In genomic region chr1:179883739-179884138, GRCh38 we compare ENCODE assay signal across 8 cellular contexts. TPM values are rescaled to one million over a fixed set of nuclear protein-coding genes. Genes with fewer than 3 reads are reported as not detected.
DNase-seq lines count a peak whose midpoint lies in the region; ATAC-seq and TF ChIP-seq lines count a peak whose summit lies in the region.

No MANE protein-coding gene starts in this region.

- POLR2A ChIA-PET in Caco-2 (lab: Charles Lee) = interaction anchor here (1.8 kb wide), 1 partner anchor 71 kb away, joined by 5 read pairs; the partner anchor contains the start of gene CEP350

- H3K9me3 ChIP-seq in Caco-2 = no peaks in the 10 kb centered on the region
- no peaks in the 10 kb centered on the region for H3K9me3 ChIP-seq in muscle layer of colon (ENCODE audit: low read length)
- H3K9me3 ChIP-seq in subcutaneous abdominal adipose tissue (ENCODE audit: control insufficient read depth in 5 of 5, low read length in 5 of 5) = no peaks in the 10 kb centered on the region

- no peak for TF ChIP-seq POLR2A in GM18505 (IDR thresholded peaks at IDR 0.05; ENCODE audit: borderline replicate concordance, extremely low read depth, insufficient read depth, insufficient read length)

- H3K4me1 Mint-ChIP-seq in Caco-2 (ENCODE audit: low read depth, unreplicated experiment) = peaks cover 14% of the 10 kb centered on the region

- H3K27ac ChIP-seq in muscle layer of colon (ENCODE audit: low read depth, low read length) = no peak overlapping the region
- peak overlapping the region; percentile 98 for H3K27ac ChIP-seq in subcutaneous abdominal adipose tissue (ENCODE audit: low read depth, low read length)

- no TSS peak for BruUV-seq in Caco-2 (replicated peaks; lab: Mats Ljungman, UMichigan)

- TF ChIP-seq CTCF in Caco-2 (IDR thresholded peaks at IDR 0.05; ENCODE audit: insufficient read depth in 1 of 2, low read depth in 1 of 2, low read length in 1 of 2, severe bottlenecking in 1 of 2, unreplicated experiment in 1 of 2) = no peak
- no peak for TF ChIP-seq CTCF in HFF-Myc (IDR thresholded peaks at IDR 0.05; ENCODE audit: low read depth, low read length, missing control alignments)

- intact Hi-C loops in Caco-2 (cut with micrococcal nuclease; ENCODE audit: unreplicated experiment) = no loop called here

- H3K36me3 ChIP-seq in Caco-2 (ENCODE audit: control insufficient read depth, insufficient read depth, low read length) (peaks cover 2% of the 10 kb centered on the region; the same call in 1 of the 2 replicates), muscle layer of colon (ENCODE audit: insufficient read depth, low read length) (peaks cover 25% of the 10 kb centered on the region), subcutaneous abdominal adipose tissue (ENCODE audit: control insufficient read depth in 5 of 5, insufficient read depth in 5 of 5, low read length in 5 of 5) (peaks cover 5 to 20% (median 16%) of the 10 kb centered on the region in 5 donors)

- H3K27ac Mint-ChIP-seq in Caco-2 (ENCODE audit: unreplicated experiment) = peak overlapping the region; percentile 100

- H3K4me3 ChIP-seq in Caco-2 (ENCODE audit: low read depth, low read length) (peak overlapping the region; percentile 65), HFF-Myc (replicated peaks; ENCODE audit: low read depth, low read length) (peak overlapping the region; percentile 77), muscle layer of colon (ENCODE audit: low read depth in 1 of 2, low read length in 2 of 2) (peak overlapping the region; percentile 66 to 92), subcutaneous abdominal adipose tissue (ENCODE audit: low read depth in 1 of 5, low read length in 5 of 5) (peak overlapping the region; percentile 76 to 97 (median 96))

- H3K9ac ChIP-seq in muscle layer of colon (ENCODE audit: low read length) (peak overlapping the region; percentile 64), subcutaneous abdominal adipose tissue (ENCODE audit: low read length in 5 of 5) (peak overlapping the region; percentile 84 to 98 (median 98))

- no peaks in the 10 kb centered on the region for H3K27me3 Mint-ChIP-seq in Caco-2 (ENCODE audit: insufficient read depth, unreplicated experiment)

- ATAC-seq in GM18505 (IDR thresholded peaks at IDR 0.05; ENCODE audit: unreplicated experiment) = no peak

- H3K27me3 ChIP-seq in Caco-2 (replicated peaks; ENCODE audit: control insufficient read depth, insufficient read depth, low read length) (no peaks in the 10 kb centered on the region), muscle layer of colon (ENCODE audit: control insufficient read depth in 1 of 2, insufficient read depth in 2 of 2, low read length in 2 of 2) (no peaks in the 10 kb centered on the region), subcutaneous abdominal adipose tissue (ENCODE audit: control insufficient read depth in 5 of 5, insufficient read depth in 4 of 5, low read length in 5 of 5) (no peaks in the 10 kb centered on the region)

- DNase-seq in Caco-2 (peak in 1 of 2 experiments; percentile 28), HFF-Myc (ENCODE audit: extremely low read depth, low read depth) (no peak), T-helper 1 cell (peak; percentile 15 to 85 (median 54)), retina (no peak)
- DNase-seq in central memory CD4-positive, alpha-beta T cell = peak; percentile 73

- H3K4me3 Mint-ChIP-seq in Caco-2 (ENCODE audit: unreplicated experiment) = peak overlapping the region; percentile 95

- H3K4me1 ChIP-seq in Caco-2 (peaks cover 4% of the 10 kb centered on the region; the same call in 1 of the 2 replicates), muscle layer of colon (ENCODE audit: insufficient read depth, low read length) (peaks cover 43% of the 10 kb centered on the region), subcutaneous abdominal adipose tissue (ENCODE audit: control insufficient read depth in 5 of 5, insufficient read depth in 5 of 5, low read length in 5 of 5) (peaks cover 5 to 52% (median 38%) of the 10 kb centered on the region in 5 donors)

- peaks cover 21% of the 10 kb centered on the region for H3K36me3 Mint-ChIP-seq in Caco-2 (ENCODE audit: insufficient read depth, unreplicated experiment)

- no peaks in the 10 kb centered on the region for H3K9me3 Mint-ChIP-seq in Caco-2 (ENCODE audit: unreplicated experiment)

- CTCF ChIA-PET in Caco-2 (lab: Charles Lee) = interaction anchor here (0.6 to 2.5 kb wide), 2 partner anchors 16 to 158 kb away, joined by 3 to 12 read pairs; no protein-coding TSS in a partner anchor

RNA-seq across cellular contexts. Expression of gene TOR1AIP1, which starts 1.7 kb away (rescaled TPM):
- total RNA-seq in Caco-2 (2022) = 25.4 and 30.3 TPM in 2 replicates

RNA-seq across cellular contexts. Expression of gene TOR1AIP2, which starts 6.1 kb away (rescaled TPM):
- 92.8 and 94.7 TPM in 2 replicates for total RNA-seq in Caco-2 (2022)

Comparison
In these comparisons a context has a peak if more than half of its experiments do, and no peak if none do; other contexts are left out.
1. DNase-seq: peak in T-helper 1 cell (5 of 5) and central memory CD4-positive, alpha-beta T cell (single experiment); none in HFF-Myc (single experiment) and retina (single experiment).
2. Peak in every context shown above with its lines, with median percentiles within 50 percentile points of each other: H3K4me3 ChIP-seq.